ENCODE assay signal across 21 cellular contexts in genomic region chr5:31750215-31750614, GRCh38.
"Had no signal": no experiment of that assay in that cellular context is flagged by ENCODE, and none has a peak within 500 bp of the region (broad histone marks: within the 10 kb centered on the region; RNA-seq: fewer than 3 reads in every experiment).

No MANE protein-coding gene starts in this region.

- H3K4me3 ChIP-seq: MG63, SJSA1, SK-N-MC had no signal

- H3K4me1 ChIP-seq: SJSA1 had no signal

- H3K27me3 ChIP-seq: MG63, SJSA1 had no signal

- DNase-seq: Karpas-422, KG1, MG63, NCI-H1092, NCI-H1105 treated with DMSO at 0.1 percent for 48 hours, NCI-H1417 treated with DMSO at 0.1 percent for 48 hours, NCI-H146, NCI-H1694 treated with DMSO at 0.1 percent for 48 hours, NCI-H1930, NCI-H2081, NCI-H2107, NCI-H2227 treated with DMSO at 0.1 percent for 48 hours, NCI-H524, NCI-H526 treated with DMSO at 0.1 percent for 48 hours, NCI-H748 treated with DMSO at 0.1 percent for 48 hours, Right ventricle myocardium superior, RPMI8226, SIG-M5 had no signal

- H3K9me3 ChIP-seq: MG63, SJSA1 had no signal

- H3K36me3 ChIP-seq: MG63, SJSA1 had no signal

- H3K27ac ChIP-seq: HL-60, SJSA1, SK-N-MC had no signal
